ENCODE assay signal across 1 cellular context in the genomic region with DNA sequence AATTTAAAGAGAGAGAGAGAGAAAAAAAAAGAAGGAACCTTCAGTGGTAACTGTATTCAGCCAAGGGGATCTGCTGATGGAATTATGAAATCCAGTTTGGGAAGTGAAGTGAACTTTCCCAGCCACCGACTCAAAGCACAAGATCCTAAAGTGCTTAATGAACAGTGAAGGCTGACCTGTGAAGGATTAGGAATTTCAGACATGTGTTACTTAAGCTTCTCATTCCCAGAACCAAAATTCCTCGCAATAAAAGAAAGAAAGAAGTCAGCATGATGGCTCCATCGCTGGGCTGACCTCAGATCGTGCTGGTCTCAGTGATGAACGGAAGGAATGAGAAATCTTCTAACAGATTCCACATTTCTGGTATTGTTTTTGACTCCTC.
TF ChIP-seq lines count a peak whose summit lies in the region.

No MANE protein-coding gene starts in this region.

TF ChIP-seq in GM23338, 12 proteins besides CTCF, POLR2A, EP300 and RAD21 (continued from another document):
- TF ChIP-seq, protein P1, sequence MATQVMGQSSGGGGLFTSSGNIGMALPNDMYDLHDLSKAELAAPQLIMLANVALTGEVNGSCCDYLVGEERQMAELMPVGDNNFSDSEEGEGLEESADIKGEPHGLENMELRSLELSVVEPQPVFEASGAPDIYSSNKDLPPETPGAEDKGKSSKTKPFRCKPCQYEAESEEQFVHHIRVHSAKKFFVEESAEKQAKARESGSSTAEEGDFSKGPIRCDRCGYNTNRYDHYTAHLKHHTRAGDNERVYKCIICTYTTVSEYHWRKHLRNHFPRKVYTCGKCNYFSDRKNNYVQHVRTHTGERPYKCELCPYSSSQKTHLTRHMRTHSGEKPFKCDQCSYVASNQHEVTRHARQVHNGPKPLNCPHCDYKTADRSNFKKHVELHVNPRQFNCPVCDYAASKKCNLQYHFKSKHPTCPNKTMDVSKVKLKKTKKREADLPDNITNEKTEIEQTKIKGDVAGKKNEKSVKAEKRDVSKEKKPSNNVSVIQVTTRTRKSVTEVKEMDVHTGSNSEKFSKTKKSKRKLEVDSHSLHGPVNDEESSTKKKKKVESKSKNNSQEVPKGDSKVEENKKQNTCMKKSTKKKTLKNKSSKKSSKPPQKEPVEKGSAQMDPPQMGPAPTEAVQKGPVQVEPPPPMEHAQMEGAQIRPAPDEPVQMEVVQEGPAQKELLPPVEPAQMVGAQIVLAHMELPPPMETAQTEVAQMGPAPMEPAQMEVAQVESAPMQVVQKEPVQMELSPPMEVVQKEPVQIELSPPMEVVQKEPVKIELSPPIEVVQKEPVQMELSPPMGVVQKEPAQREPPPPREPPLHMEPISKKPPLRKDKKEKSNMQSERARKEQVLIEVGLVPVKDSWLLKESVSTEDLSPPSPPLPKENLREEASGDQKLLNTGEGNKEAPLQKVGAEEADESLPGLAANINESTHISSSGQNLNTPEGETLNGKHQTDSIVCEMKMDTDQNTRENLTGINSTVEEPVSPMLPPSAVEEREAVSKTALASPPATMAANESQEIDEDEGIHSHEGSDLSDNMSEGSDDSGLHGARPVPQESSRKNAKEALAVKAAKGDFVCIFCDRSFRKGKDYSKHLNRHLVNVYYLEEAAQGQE (IDR thresholded peaks at IDR 0.05; ENCODE audit: unreplicated experiment) = no peak
- TF ChIP-seq, protein P2, sequence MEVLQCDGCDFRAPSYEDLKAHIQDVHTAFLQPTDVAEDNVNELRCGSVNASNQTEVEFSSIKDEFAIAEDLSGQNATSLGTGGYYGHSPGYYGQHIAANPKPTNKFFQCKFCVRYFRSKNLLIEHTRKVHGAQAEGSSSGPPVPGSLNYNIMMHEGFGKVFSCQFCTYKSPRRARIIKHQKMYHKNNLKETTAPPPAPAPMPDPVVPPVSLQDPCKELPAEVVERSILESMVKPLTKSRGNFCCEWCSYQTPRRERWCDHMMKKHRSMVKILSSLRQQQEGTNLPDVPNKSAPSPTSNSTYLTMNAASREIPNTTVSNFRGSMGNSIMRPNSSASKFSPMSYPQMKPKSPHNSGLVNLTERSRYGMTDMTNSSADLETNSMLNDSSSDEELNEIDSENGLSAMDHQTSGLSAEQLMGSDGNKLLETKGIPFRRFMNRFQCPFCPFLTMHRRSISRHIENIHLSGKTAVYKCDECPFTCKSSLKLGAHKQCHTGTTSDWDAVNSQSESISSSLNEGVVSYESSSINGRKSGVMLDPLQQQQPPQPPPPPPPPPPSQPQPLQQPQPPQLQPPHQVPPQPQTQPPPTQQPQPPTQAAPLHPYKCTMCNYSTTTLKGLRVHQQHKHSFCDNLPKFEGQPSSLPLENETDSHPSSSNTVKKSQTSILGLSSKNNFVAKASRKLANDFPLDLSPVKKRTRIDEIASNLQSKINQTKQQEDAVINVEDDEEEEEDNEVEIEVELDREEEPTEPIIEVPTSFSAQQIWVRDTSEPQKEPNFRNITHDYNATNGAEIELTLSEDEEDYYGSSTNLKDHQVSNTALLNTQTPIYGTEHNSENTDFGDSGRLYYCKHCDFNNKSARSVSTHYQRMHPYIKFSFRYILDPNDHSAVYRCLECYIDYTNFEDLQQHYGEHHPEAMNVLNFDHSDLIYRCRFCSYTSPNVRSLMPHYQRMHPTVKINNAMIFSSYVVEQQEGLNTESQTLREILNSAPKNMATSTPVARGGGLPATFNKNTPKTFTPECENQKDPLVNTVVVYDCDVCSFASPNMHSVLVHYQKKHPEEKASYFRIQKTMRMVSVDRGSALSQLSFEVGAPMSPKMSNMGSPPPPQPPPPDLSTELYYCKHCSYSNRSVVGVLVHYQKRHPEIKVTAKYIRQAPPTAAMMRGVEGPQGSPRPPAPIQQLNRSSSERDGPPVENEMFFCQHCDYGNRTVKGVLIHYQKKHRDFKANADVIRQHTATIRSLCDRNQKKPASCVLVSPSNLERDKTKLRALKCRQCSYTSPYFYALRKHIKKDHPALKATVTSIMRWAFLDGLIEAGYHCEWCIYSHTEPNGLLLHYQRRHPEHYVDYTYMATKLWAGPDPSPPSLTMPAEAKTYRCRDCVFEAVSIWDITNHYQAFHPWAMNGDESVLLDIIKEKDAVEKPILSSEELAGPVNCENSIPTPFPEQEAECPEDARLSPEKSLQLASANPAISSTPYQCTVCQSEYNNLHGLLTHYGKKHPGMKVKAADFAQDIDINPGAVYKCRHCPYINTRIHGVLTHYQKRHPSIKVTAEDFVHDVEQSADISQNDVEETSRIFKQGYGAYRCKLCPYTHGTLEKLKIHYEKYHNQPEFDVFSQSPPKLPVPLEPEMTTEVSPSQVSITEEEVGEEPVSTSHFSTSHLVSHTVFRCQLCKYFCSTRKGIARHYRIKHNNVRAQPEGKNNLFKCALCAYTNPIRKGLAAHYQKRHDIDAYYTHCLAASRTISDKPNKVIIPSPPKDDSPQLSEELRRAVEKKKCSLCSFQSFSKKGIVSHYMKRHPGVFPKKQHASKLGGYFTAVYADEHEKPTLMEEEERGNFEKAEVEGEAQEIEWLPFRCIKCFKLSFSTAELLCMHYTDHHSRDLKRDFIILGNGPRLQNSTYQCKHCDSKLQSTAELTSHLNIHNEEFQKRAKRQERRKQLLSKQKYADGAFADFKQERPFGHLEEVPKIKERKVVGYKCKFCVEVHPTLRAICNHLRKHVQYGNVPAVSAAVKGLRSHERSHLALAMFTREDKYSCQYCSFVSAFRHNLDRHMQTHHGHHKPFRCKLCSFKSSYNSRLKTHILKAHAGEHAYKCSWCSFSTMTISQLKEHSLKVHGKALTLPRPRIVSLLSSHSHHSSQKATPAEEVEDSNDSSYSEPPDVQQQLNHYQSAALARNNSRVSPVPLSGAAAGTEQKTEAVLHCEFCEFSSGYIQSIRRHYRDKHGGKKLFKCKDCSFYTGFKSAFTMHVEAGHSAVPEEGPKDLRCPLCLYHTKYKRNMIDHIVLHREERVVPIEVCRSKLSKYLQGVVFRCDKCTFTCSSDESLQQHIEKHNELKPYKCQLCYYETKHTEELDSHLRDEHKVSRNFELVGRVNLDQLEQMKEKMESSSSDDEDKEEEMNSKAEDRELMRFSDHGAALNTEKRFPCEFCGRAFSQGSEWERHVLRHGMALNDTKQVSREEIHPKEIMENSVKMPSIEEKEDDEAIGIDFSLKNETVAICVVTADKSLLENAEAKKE (CRISPR knock-in tag; IDR thresholded peaks at IDR 0.05) = no peak
- no peak for TF ChIP-seq POLR2AphosphoS5 (IDR thresholded peaks at IDR 0.05; ENCODE audit: low read depth)
- no peak for TF ChIP-seq EZH2phosphoT487 (IDR thresholded peaks at IDR 0.05; ENCODE audit: unreplicated experiment)
- TF ChIP-seq NANOG (IDR thresholded peaks at IDR 0.05; ENCODE audit: borderline replicate concordance) = no peak
- TF ChIP-seq EZH2 (IDR thresholded peaks at IDR 0.05; ENCODE audit: low read depth, unreplicated experiment) = no peak
- TF ChIP-seq CREB1 (CRISPR knock-in tag; IDR thresholded peaks at IDR 0.05; ENCODE audit: low read depth) = no peak
- no peak for TF ChIP-seq ZNF114 (CRISPR knock-in tag; IDR thresholded peaks at IDR 0.05)
